16 cellular contexts compared by ENCODE assay signal in the genomic region with DNA sequence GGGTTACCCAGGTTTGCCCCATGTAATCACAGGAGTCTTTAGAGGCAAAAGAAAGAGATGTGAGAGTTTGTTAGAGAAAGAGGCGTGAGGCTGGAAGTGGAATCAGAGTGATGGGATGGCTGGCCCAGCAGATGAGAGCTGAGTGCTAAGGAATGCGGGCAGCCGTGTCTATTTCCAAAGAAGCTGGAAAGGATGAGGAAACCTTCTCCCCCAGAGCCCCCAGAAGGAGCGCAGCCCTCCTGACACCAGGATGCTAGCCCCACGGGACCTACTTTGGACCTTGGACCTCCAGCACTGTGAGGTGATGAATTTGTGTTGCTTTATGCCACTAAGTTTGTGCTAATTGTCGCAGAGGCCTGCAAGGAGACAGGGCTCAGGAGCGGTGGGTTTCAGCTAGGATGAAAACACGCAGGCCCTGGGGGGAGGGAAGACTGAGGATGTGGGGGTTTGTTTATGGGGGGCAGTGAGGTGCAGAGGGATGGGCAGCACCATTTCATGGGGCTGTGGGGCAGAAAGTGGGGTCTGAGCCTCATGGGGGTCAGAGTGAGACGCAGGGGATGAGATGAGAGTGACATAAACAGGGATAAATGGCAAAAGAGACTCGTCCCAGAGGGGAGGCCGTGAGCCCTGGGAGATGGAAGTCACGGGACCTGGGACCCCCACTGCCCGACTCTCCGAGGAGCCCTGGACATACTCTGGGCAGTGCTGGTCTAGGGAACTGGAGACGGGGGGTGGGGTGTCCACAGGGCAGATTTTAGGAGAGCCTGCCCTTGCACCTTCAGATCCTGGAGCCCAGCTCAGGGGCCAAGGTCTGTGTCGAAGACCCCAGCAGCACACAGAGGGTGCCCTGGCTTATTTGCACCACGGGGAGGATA.
A peak's percentile ranks its signal among the peaks of the same experiment; 100 is the strongest.
DNase-seq lines count a peak whose midpoint lies in the region; ATAC-seq, FAIRE-seq and TF ChIP-seq lines count a peak whose summit lies in the region.
"Had no signal": no experiment of that assay in that cellular context is flagged by ENCODE, and none has a peak within 500 bp of the region (broad histone marks: within the 10 kb centered on the region; RNA-seq: fewer than 3 reads in every experiment).

No MANE protein-coding gene starts in this region.

- H3K4ac ChIP-seq in neuronal stem cell (ENCODE audit: low read length) = no peak overlapping the region

- H3K9ac ChIP-seq in neuronal stem cell (ENCODE audit: low read depth, low read length, poor library complexity) = no peak overlapping the region
- H3K9ac ChIP-seq: KMS-11 had no signal

- H2BK15ac ChIP-seq in neuronal stem cell (ENCODE audit: low read length) = no peak overlapping the region

- no peak overlapping the region for H2BK5ac ChIP-seq in neuronal stem cell (ENCODE audit: low read length)

- intact Hi-C loops in cardiac septum (cut with DNase I) (no loop called here), heart left ventricle (cut with DNase I) (loop anchor here in 2 of 10 donors (10.0 kb wide), 2 partner anchors 112 to 712 kb away; no protein-coding TSS in a partner anchor)

- no peak overlapping the region for H4K8ac ChIP-seq in neuronal stem cell (ENCODE audit: low read depth, low read length)

- ATAC-seq in heart left ventricle (no peak), T-helper 17 cell (no peak)
- ATAC-seq: A549 had no signal

- TF ChIP-seq POLR2A in heart left ventricle (IDR thresholded peaks at IDR 0.05) = no peak

- H3K4me1 ChIP-seq in heart left ventricle (peaks cover 0 to 16% (median 0%) of the 10 kb centered on the region in 12 donors), neuronal stem cell (ENCODE audit: control insufficient read depth in 2 of 2, insufficient read depth in 1 of 2, low read depth in 1 of 2, low read length in 2 of 2) (peaks cover 2 to 10% of the 10 kb centered on the region in 2 donors)

- no peak overlapping the region for H2BK120ac ChIP-seq in neuronal stem cell (ENCODE audit: low read depth, low read length)

- no peak overlapping the region for H3K4me2 ChIP-seq in neuronal stem cell (ENCODE audit: insufficient read depth, low read length, poor library complexity, severe bottlenecking)
- H3K4me2 ChIP-seq: KMS-11 had no signal

- no peak overlapping the region for H2BK12ac ChIP-seq in neuronal stem cell (ENCODE audit: low read length)

- H2AK5ac ChIP-seq in neuronal stem cell (ENCODE audit: low read depth, low read length) = no peak overlapping the region

- no peak overlapping the region for H2AFZ ChIP-seq in neuronal stem cell (ENCODE audit: low read length)

- TF ChIP-seq CTCF in heart left ventricle (IDR thresholded peaks at IDR 0.05) = no peak

- peak overlapping the region; percentile 56 for H3K18ac ChIP-seq in neuronal stem cell (ENCODE audit: low read length)

- H3K27me3 Mint-ChIP-seq in T-helper 17 cell = no peaks in the 10 kb centered on the region

- H3K36me3 Mint-ChIP-seq in T-helper 17 cell (ENCODE audit: low read depth) = peaks cover 7% of the 10 kb centered on the region

- no peak overlapping the region for H3K14ac ChIP-seq in neuronal stem cell (ENCODE audit: low read length)

- WGBS in heart left ventricle, 4 donors = 93 to 96% (median 95%) methylated on average over 17 of the region's 17 CpGs
- no CpG with 5 or more reads among the region's 17 CpGs for WGBS in neuronal stem cell (ENCODE audit: extremely low coverage in 2 of 2, insufficient read length in 2 of 2, insufficient replicate concordance in 1 of 2), 2 donors

- no peak overlapping the region for H3K4me3 Mint-ChIP-seq in T-helper 17 cell

- H3K4me3 ChIP-seq in heart left ventricle = no peak overlapping the region
- H3K4me3 ChIP-seq in neuronal stem cell (ENCODE audit: low read length in 2 of 2) = no peak overlapping the region
- H3K4me3 ChIP-seq: A549, SJSA1 had no signal

- no peaks in the 10 kb centered on the region for H3K79me1 ChIP-seq in neuronal stem cell (ENCODE audit: low read depth, low read length)

- DNase-seq in cardiac septum (ENCODE audit: low spot score) = peak; percentile 62
- DNase-seq in heart left ventricle = no peak
- no peak for DNase-seq in T-helper 17 cell
- DNase-seq in neuronal stem cell (ENCODE audit: low spot score) = no peak
- DNase-seq in GM19239 (ENCODE audit: insufficient read length, low spot score) = no peak
- DNase-seq in T-helper 2 cell = no peak
- DNase-seq in kidney glomerular epithelial cell (lab: John Stamatoyannopoulos, UW) = no peak
- no peak for DNase-seq in DMS153 (lab: John Stamatoyannopoulos, UW)
- DNase-seq: MM.1S, NCI-H524 treated with DMSO at 0.1 percent for 48 hours had no signal

- FAIRE-seq in GM19239 (lab: Jason Lieb, UNC) = no peak
- FAIRE-seq: A549, D721Med, H1 had no signal

- H3K27ac ChIP-seq in heart left ventricle (no peak overlapping the region), neuronal stem cell (replicated peaks; ENCODE audit: low read length) (no peak overlapping the region)
- H3K27ac ChIP-seq: KMS-11, RWPE1, SJSA1 had no signal

- H4K91ac ChIP-seq in neuronal stem cell (ENCODE audit: low read depth, low read length, poor library complexity) = no peak overlapping the region

- H3K36me3 ChIP-seq in heart left ventricle = peaks cover 0 to 4% (median 0%) of the 10 kb centered on the region in 9 donors
- H3K36me3 ChIP-seq in neuronal stem cell (replicated peaks in 1 of 2; ENCODE audit: control insufficient read depth in 2 of 2, insufficient read depth in 2 of 2, low read length in 2 of 2) = no peaks in the 10 kb centered on the region
- H3K36me3 ChIP-seq: SJSA1 had no signal

- peak overlapping the region; percentile 75 for H3K27ac Mint-ChIP-seq in T-helper 17 cell

- peaks cover 20% of the 10 kb centered on the region for H3K4me1 Mint-ChIP-seq in T-helper 17 cell

- H3K23ac ChIP-seq in neuronal stem cell (ENCODE audit: low read depth, low read length, poor library complexity) = no peak overlapping the region

- H3K9me3 ChIP-seq in heart left ventricle (no peaks in the 10 kb centered on the region), T-helper 17 cell (ENCODE audit: control insufficient read depth, low read length, poor library complexity, severe bottlenecking) (no peaks in the 10 kb centered on the region), neuronal stem cell (replicated peaks in 1 of 2; ENCODE audit: control insufficient read depth in 2 of 2, insufficient read depth in 1 of 2, low read depth in 1 of 2, low read length in 2 of 2) (no peaks in the 10 kb centered on the region)
- H3K9me3 ChIP-seq: A549, SJSA1 had no signal

- H3K27me3 ChIP-seq in heart left ventricle = no peaks in the 10 kb centered on the region
- H3K27me3 ChIP-seq in neuronal stem cell (ENCODE audit: control insufficient read depth in 3 of 3, insufficient read depth in 3 of 3, low read depth in 1 of 3, low read length in 3 of 3) = no peaks in the 10 kb centered on the region
- H3K27me3 ChIP-seq: SJSA1 had no signal
